Comparison of ENCODE assay signal across 1 cellular context in genomic region chr6:1872649-1873131, GRCh38.
TF ChIP-seq lines count a peak whose summit lies in the region.

No MANE protein-coding gene starts in this region.

TF ChIP-seq in HEK293, 187 proteins besides CTCF, POLR2A, EP300 and RAD21 (continued from another document and continues in another):
- TF ChIP-seq ZNF639 (tag by site-specific recombination; IDR thresholded peaks at IDR 0.05) (peak; percentile 80), KLF16 (tag by site-specific recombination; IDR thresholded peaks at IDR 0.05) (no peak), ZFP41 (tag by site-specific recombination; IDR thresholded peaks at IDR 0.05; ENCODE audit: borderline replicate concordance) (no peak), SP3 (tag by site-specific recombination; IDR thresholded peaks at IDR 0.05) (peak; percentile 55; the same call in 1 of the 2 replicates), ZBTB8A (tag by site-specific recombination; IDR thresholded peaks at IDR 0.05) (peak; percentile 65), ZNF335 (tag by site-specific recombination; conservative IDR thresholded peaks at IDR 0.05) (peak; percentile 47), ZBTB11 (tag by site-specific recombination; conservative IDR thresholded peaks at IDR 0.05; ENCODE audit: low read depth) (no peak), ZNF518A (tag by site-specific recombination; conservative IDR thresholded peaks at IDR 0.05; ENCODE audit: low read depth) (0 out of 2 replicates have a peak, but pooled peaks have one; percentile 37), ZNF398 (tag by site-specific recombination; IDR thresholded peaks at IDR 0.05) (peak; percentile 60), ZNF16 (tag by site-specific recombination; IDR thresholded peaks at IDR 0.05; ENCODE audit: low read depth) (no peak), KLF10 (tag by site-specific recombination; IDR thresholded peaks at IDR 0.05) (peak; percentile 95), ZNF692 (tag by site-specific recombination; IDR thresholded peaks at IDR 0.05) (peak; percentile 90), ZBTB10 (tag by site-specific recombination; IDR thresholded peaks at IDR 0.05) (peak; percentile 46; the same call in 1 of the 2 replicates), ZNF211 (tag by site-specific recombination; IDR thresholded peaks at IDR 0.05; ENCODE audit: low read depth) (no peak), ZNF138 (tag by site-specific recombination; IDR thresholded peaks at IDR 0.05; ENCODE audit: borderline replicate concordance) (no peak), PRDM10 (tag by site-specific recombination; IDR thresholded peaks at IDR 0.05) (no peak), ZNF280C (tag by site-specific recombination; IDR thresholded peaks at IDR 0.05) (no peak), ZNF174 (tag by site-specific recombination; IDR thresholded peaks at IDR 0.05) (no peak), ZNF701 (tag by site-specific recombination; IDR thresholded peaks at IDR 0.05) (no peak), ZNF132 (tag by site-specific recombination; IDR thresholded peaks at IDR 0.05; ENCODE audit: borderline replicate concordance) (no peak), ZNF311 (tag by site-specific recombination; IDR thresholded peaks at IDR 0.05; ENCODE audit: borderline replicate concordance) (no peak), ZNF558 (tag by site-specific recombination; IDR thresholded peaks at IDR 0.05) (no peak), TCF7L2 (IDR thresholded peaks at IDR 0.05; ENCODE audit: borderline replicate concordance, low read depth, low read length) (peak; percentile 88), ZNF610 (tag by site-specific recombination; IDR thresholded peaks at IDR 0.05; ENCODE audit: borderline replicate concordance) (no peak), ZNF24 (tag by site-specific recombination; IDR thresholded peaks at IDR 0.05) (peak; percentile 87), ZNF654 (tag by site-specific recombination; IDR thresholded peaks at IDR 0.05; ENCODE audit: low read depth) (no peak), ZNF473 (tag by site-specific recombination; IDR thresholded peaks at IDR 0.05) (no peak), AEBP2 (tag by site-specific recombination; IDR thresholded peaks at IDR 0.05; ENCODE audit: borderline replicate concordance) (no peak), ZBTB21 (tag by site-specific recombination; IDR thresholded peaks at IDR 0.05) (peak; percentile 74; the same call in 1 of the 2 replicates), ZXDB (tag by site-specific recombination; IDR thresholded peaks at IDR 0.05) (peak; percentile 74)
